26 cellular contexts compared by ENCODE assay signal in genomic region chr9:135109650-135110049, GRCh38. TPM values are rescaled to one million over a fixed set of nuclear protein-coding genes. Genes with fewer than 3 reads are reported as not detected.
"Had no signal": no experiment of that assay in that cellular context is flagged by ENCODE, and none has a peak within 500 bp of the region (broad histone marks: within the 10 kb centered on the region; RNA-seq: fewer than 3 reads in every experiment).

No MANE protein-coding gene starts in this region.

- H3K27me3 ChIP-seq: neural progenitor cell, ovary, right atrium auricular region, testis, thyroid gland, upper lobe of left lung, vagina had no signal

- H3K4me3 Mint-ChIP-seq: naive thymus-derived CD8-positive, alpha-beta T cell; neural progenitor cell; stimulated activated effector memory CD8-positive, alpha-beta T cell treated with anti-CD3 and anti-CD28 coated beads, Interleukin-12 subunit alpha, Interleukin-12 subunit beta, amount 100 ng/mL, for 72 hours; stimulated activated naive CD8-positive, alpha-beta T cell treated with anti-CD3 and anti-CD28 coated beads, Interleukin-15, amount 100 ng/mL, for 72 hours had no signal

- H3K4me3 ChIP-seq: heart left ventricle, hepatocyte, lower lobe of right lung, neural progenitor cell, ovary, right atrium auricular region, sigmoid colon, spleen, testis, thyroid gland, transverse colon, upper lobe of left lung, vagina had no signal

- H3K27ac Mint-ChIP-seq: nephron progenitor cell; stimulated activated effector memory CD8-positive, alpha-beta T cell treated with anti-CD3 and anti-CD28 coated beads, Interleukin-12 subunit alpha, Interleukin-12 subunit beta, amount 100 ng/mL, for 72 hours had no signal

- H3K9me3 Mint-ChIP-seq: naive thymus-derived CD8-positive, alpha-beta T cell; nephron progenitor cell; neural progenitor cell; stimulated activated effector memory CD8-positive, alpha-beta T cell treated with anti-CD3 and anti-CD28 coated beads, Interleukin-12 subunit alpha, Interleukin-12 subunit beta, amount 100 ng/mL, for 72 hours; stimulated activated naive CD8-positive, alpha-beta T cell treated with anti-CD3 and anti-CD28 coated beads, Interleukin-15, amount 100 ng/mL, for 72 hours had no signal

- H3K36me3 Mint-ChIP-seq: naive thymus-derived CD8-positive, alpha-beta T cell; neural progenitor cell; stimulated activated effector memory CD8-positive, alpha-beta T cell treated with anti-CD3 and anti-CD28 coated beads, Interleukin-12 subunit alpha, Interleukin-12 subunit beta, amount 100 ng/mL, for 72 hours had no signal

- DNase-seq: heart left ventricle; kidney glomerular epithelial cell; left cardiac atrium; lower lobe of right lung; mammary epithelial cell; mesenchymal stem cell; naive thymus-derived CD8-positive, alpha-beta T cell; nephron progenitor cell; ovary; sigmoid colon; small intestine; spleen; stimulated activated CD4-positive, alpha-beta T cell treated with anti-CD3 and anti-CD28 coated beads, Interleukin-4, amount 100 ng/mL, for 24 hours; stimulated activated naive CD4-positive, alpha-beta T cell; stimulated activated naive CD8-positive, alpha-beta T cell treated with anti-CD3 and anti-CD28 coated beads, Interleukin-15, amount 100 ng/mL, for 72 hours; testis; thyroid gland; transverse colon had no signal

- H3K9me3 ChIP-seq: heart left ventricle, lower lobe of right lung, neutrophil, ovary, right atrium auricular region, sigmoid colon, spleen, testis, thyroid gland, transverse colon, upper lobe of left lung, vagina had no signal

- H3K36me3 ChIP-seq: heart left ventricle, lower lobe of right lung, neural progenitor cell, neutrophil, ovary, right atrium auricular region, sigmoid colon, thyroid gland, transverse colon, upper lobe of left lung, vagina had no signal

- ATAC-seq: heart left ventricle; left cardiac atrium; left lobe of liver; lower lobe of right lung; naive thymus-derived CD8-positive, alpha-beta T cell; stimulated activated naive CD8-positive, alpha-beta T cell treated with anti-CD3 and anti-CD28 coated beads, Interleukin-15, amount 100 ng/mL, for 72 hours had no signal

- H3K4me1 ChIP-seq: lower lobe of right lung, right atrium auricular region, sigmoid colon, spleen, testis, thyroid gland, transverse colon, upper lobe of left lung, vagina had no signal

- H3K27ac ChIP-seq: heart left ventricle, hepatocyte, lower lobe of right lung, neural progenitor cell, neutrophil, ovary, right atrium auricular region, sigmoid colon, spleen, testis, thyroid gland, transverse colon, upper lobe of left lung, vagina had no signal

RNA-seq across cellular contexts. Expression of gene OLFM1, which starts 22.2 kb away (rescaled TPM):
- total RNA-seq: naive thymus-derived CD8-positive, alpha-beta T cell had no signal
- polyA plus RNA-seq: naive thymus-derived CD8-positive, alpha-beta T cell had no signal
